Comparison of ENCODE assay signal across 10 cellular contexts in the genomic region with DNA sequence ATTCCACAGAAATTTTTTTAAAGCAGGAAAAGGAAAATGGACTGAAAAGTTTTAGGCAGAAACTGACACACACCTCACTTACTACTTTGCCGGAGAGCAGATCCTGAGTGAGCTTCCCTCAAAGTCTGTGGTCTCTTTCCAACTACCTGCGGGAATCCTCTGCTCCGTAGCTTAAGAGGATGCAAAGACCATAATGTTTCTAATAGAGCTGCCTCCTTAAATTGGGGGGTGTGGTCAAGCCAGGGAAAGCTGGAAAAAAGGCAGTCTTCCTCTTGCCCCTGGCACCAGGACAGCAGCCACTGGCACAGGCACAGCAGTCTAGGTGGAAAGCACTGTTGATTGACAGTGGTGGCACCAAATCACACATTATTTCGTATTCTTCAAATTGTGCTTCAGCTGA. TPM values are rescaled to one million over a fixed set of nuclear protein-coding genes. Genes with fewer than 3 reads are reported as not detected.
DNase-seq lines count a peak whose midpoint lies in the region; ATAC-seq and TF ChIP-seq lines count a peak whose summit lies in the region.
"Had no signal": no experiment of that assay in that cellular context is flagged by ENCODE, and none has a peak within 500 bp of the region (broad histone marks: within the 10 kb centered on the region; RNA-seq: fewer than 3 reads in every experiment).

A gene with protein sequence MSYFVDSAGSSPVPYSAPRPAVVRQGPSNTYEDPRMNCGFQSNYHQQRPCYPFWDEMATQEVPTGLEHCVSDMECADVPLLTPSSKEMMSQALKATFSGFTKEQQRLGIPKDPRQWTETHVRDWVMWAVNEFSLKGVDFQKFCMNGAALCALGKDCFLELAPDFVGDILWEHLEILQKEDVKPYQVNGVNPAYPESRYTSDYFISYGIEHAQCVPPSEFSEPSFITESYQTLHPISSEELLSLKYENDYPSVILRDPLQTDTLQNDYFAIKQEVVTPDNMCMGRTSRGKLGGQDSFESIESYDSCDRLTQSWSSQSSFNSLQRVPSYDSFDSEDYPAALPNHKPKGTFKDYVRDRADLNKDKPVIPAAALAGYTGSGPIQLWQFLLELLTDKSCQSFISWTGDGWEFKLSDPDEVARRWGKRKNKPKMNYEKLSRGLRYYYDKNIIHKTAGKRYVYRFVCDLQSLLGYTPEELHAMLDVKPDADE (minus strand): TSS at position 144 of the 400 bp plus-strand sequence. CDS start 14,428 bp downstream, outside the sequence.

- no peaks in the 10 kb centered on the region for H3K4me1 ChIP-seq in naive thymus-derived CD4-positive, alpha-beta T cell (ENCODE audit: control insufficient read depth in 2 of 2, insufficient read depth in 2 of 2, low read length in 2 of 2)

- no peaks in the 10 kb centered on the region for H3K36me3 Mint-ChIP-seq in CD4-positive, alpha-beta T cell (ENCODE audit: low read depth)
- H3K36me3 Mint-ChIP-seq in naive thymus-derived CD4-positive, alpha-beta T cell = peaks cover 0 to 4% (median 0%) of the 10 kb centered on the region in 5 donors

- H3K27me3 ChIP-seq in CD4-positive, alpha-beta T cell (ENCODE audit: control insufficient read depth, insufficient read depth, low read length) = no peaks in the 10 kb centered on the region
- no peaks in the 10 kb centered on the region for H3K27me3 ChIP-seq in naive thymus-derived CD4-positive, alpha-beta T cell (ENCODE audit: control insufficient read depth in 2 of 2, insufficient read depth in 2 of 2, low read length in 2 of 2)

- POLR2A ChIA-PET in CD4-positive, alpha-beta T cell (lab: Charles Lee) = interaction anchor here (0.6 kb wide), 1 partner anchor 8 kb away, joined by 3 read pairs; no protein-coding TSS in a partner anchor
- POLR2A ChIA-PET in naive thymus-derived CD4-positive, alpha-beta T cell (lab: Charles Lee) = interaction anchor here (0.6 to 0.8 kb wide), 2 partner anchors 33 to 414 kb away, joined by 3 read pairs; no protein-coding TSS in a partner anchor

- H3K27ac Mint-ChIP-seq in CD4-positive, alpha-beta T cell = no peak within 1 kb of the TSS
- no peak within 1 kb of the TSS for H3K27ac Mint-ChIP-seq in naive thymus-derived CD4-positive, alpha-beta T cell

- H3K27ac ChIP-seq in CD4-positive, alpha-beta T cell (ENCODE audit: low read depth, low read length) = no peak within 1 kb of the TSS
- H3K27ac ChIP-seq in naive thymus-derived CD4-positive, alpha-beta T cell (ENCODE audit: low read depth, low read length) = no peak within 1 kb of the TSS

- H3K9me3 Mint-ChIP-seq in CD4-positive, alpha-beta T cell = no peaks in the 10 kb centered on the region
- peaks cover 0 to 2% (median 0%) of the 10 kb centered on the region in 11 donors for H3K9me3 Mint-ChIP-seq in naive thymus-derived CD4-positive, alpha-beta T cell

- no peak for DNase-seq in CD4-positive, alpha-beta T cell
- peak; percentile 3 for DNase-seq in NCI-H82 treated with DMSO at 0.1 percent for 48 hours (lab: John Stamatoyannopoulos, UW; ENCODE audit: unreplicated experiment)
- DNase-seq in epithelial cell of esophagus (ENCODE audit: low read depth) = peak; percentile 23
- DNase-seq in naive thymus-derived CD4-positive, alpha-beta T cell = no peak
- DNase-seq in NOMO-1 treated with DMSO at 0.1 percent for 48 hours (lab: John Stamatoyannopoulos, UW; ENCODE audit: unreplicated experiment) = no peak
- DNase-seq in nucleus accumbens (lab: John Stamatoyannopoulos, UW) = no peak
- no peak for DNase-seq in stimulated activated naive CD4-positive, alpha-beta T cell treated with Interleukin-2 at 50 U/mL for 16 hours (lab: John Stamatoyannopoulos, UW)
- DNase-seq: foreskin melanocyte, NCI-H446 treated with DMSO at 0.1 percent for 48 hours had no signal

- H3K36me3 ChIP-seq in naive thymus-derived CD4-positive, alpha-beta T cell (ENCODE audit: control insufficient read depth in 2 of 3, insufficient read depth in 3 of 3, low read length in 3 of 3) = no peaks in the 10 kb centered on the region

- CTCF ChIA-PET in CD4-positive, alpha-beta T cell (lab: Charles Lee) = no interaction called here
- CTCF ChIA-PET in naive thymus-derived CD4-positive, alpha-beta T cell (lab: Charles Lee) = no interaction called here

- TF ChIP-seq CTCF in CD4-positive, alpha-beta T cell (IDR thresholded peaks at IDR 0.05) = no peak
- TF ChIP-seq CTCF in epithelial cell of esophagus (IDR thresholded peaks at IDR 0.05; ENCODE audit: insufficient read depth, low read depth, low read length, missing control alignments) = no peak

- H3K9me3 ChIP-seq in CD4-positive, alpha-beta T cell (ENCODE audit: control insufficient read depth, low read length) = no peaks in the 10 kb centered on the region
- no peaks in the 10 kb centered on the region for H3K9me3 ChIP-seq in naive thymus-derived CD4-positive, alpha-beta T cell (ENCODE audit: control insufficient read depth in 2 of 3, low read length in 3 of 3)

- H3K27me3 Mint-ChIP-seq in CD4-positive, alpha-beta T cell = no peaks in the 10 kb centered on the region
- H3K27me3 Mint-ChIP-seq in naive thymus-derived CD4-positive, alpha-beta T cell = peaks cover 0 to 47% (median 0%) of the 10 kb centered on the region in 5 donors

- no peak for ATAC-seq in CD4-positive, alpha-beta T cell (ENCODE audit: poor library complexity)
- no peak for ATAC-seq in naive thymus-derived CD4-positive, alpha-beta T cell
- no peak for ATAC-seq in HG02678 (IDR thresholded peaks at IDR 0.05; ENCODE audit: unreplicated experiment)

- no peak within 1 kb of the TSS for H3K4me3 Mint-ChIP-seq in CD4-positive, alpha-beta T cell
- no peak within 1 kb of the TSS for H3K4me3 Mint-ChIP-seq in naive thymus-derived CD4-positive, alpha-beta T cell

- H3K4me1 Mint-ChIP-seq in CD4-positive, alpha-beta T cell (ENCODE audit: low read depth) = peaks cover 22% of the 10 kb centered on the region
- peaks cover 22 to 40% (median 29%) of the 10 kb centered on the region in 7 donors for H3K4me1 Mint-ChIP-seq in naive thymus-derived CD4-positive, alpha-beta T cell

- H3K4me3 ChIP-seq in epithelial cell of esophagus (ENCODE audit: low read length) = no peak within 1 kb of the TSS
- no peak within 1 kb of the TSS for H3K4me3 ChIP-seq in naive thymus-derived CD4-positive, alpha-beta T cell (ENCODE audit: low read length)

- intact Hi-C loops in CD4-positive, alpha-beta T cell (cut with DNase I, micrococcal nuclease) = no loop called here
- intact Hi-C loops in naive thymus-derived CD4-positive, alpha-beta T cell (cut with micrococcal nuclease) = no loop called here

RNA-seq across cellular contexts. Expression of the gene that starts here (rescaled TPM):
- total RNA-seq in CD4-positive, alpha-beta T cell = 100 to 1,000 TPM; 579 to 590 TPM
- 100 to 1,000 TPM; 659 to 871 (median 773) TPM for total RNA-seq in naive thymus-derived CD4-positive, alpha-beta T cell
- polyA plus RNA-seq in naive thymus-derived CD4-positive, alpha-beta T cell = 100 to 1,000 TPM; 514 to 634 TPM

Comparison
In these comparisons a context has a peak if more than half of its experiments do, and no peak if none do; other contexts are left out.
1. DNase-seq: peak in NCI-H82 treated with DMSO at 0.1 percent for 48 hours (single experiment) and epithelial cell of esophagus (single experiment); none in CD4-positive, alpha-beta T cell (0 of 10), naive thymus-derived CD4-positive, alpha-beta T cell (0 of 9), NOMO-1 treated with DMSO at 0.1 percent for 48 hours (single experiment), nucleus accumbens (0 of 56) and stimulated activated naive CD4-positive, alpha-beta T cell treated with Interleukin-2 at 50 U/mL for 16 hours (single experiment).